Comparison of ENCODE assay signal across 12 cellular contexts in the genomic region with DNA sequence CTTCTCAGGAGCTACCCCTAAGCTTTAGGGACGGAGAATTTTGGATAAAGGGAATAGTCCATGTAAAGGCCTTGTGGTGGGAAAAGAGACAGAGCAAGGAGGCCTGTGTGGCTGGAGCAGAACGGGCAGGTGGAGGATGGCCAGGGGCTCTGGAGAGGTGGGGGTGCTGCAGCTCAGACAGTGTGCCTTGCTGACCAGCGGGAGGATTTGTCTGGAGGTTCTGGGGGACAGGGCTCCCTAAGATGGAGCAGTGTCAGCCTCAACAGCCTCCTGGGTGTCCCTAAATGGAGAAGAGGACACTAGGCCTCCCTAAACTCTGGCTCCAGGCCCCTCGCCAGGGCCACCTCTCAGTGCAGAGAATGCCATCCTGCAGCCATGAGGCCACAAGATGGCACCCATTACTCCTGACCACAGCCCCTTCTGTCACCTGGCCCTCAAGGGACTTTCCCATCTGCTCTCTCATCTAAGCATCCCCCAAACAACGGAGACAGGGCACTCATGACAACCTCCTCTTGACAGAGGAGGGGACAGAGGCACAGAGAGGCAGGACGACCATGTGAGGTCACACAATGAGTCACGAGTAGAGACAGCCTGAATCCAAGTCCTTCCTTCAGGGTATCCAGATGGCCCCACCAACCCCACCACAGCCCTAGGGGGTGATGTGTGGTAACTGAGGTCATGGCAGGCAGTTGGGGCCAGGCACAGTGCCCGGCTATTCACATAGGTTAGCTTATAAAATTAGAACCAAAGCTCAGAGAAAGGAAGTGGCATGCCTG.
DNase-seq lines count a peak whose midpoint lies in the region; ATAC-seq and TF ChIP-seq lines count a peak whose summit lies in the region.
"Had no signal": no experiment of that assay in that cellular context is flagged by ENCODE, and none has a peak within 500 bp of the region (broad histone marks: within the 10 kb centered on the region; RNA-seq: fewer than 3 reads in every experiment).

No MANE protein-coding gene starts in this region.

- H3K4me3 ChIP-seq in Loucy (ENCODE audit: low read length, poor library complexity, severe bottlenecking): no peak overlapping the region
- H3K4me3 ChIP-seq: ascending aorta had no signal

- H3K79me2 ChIP-seq in Loucy (ENCODE audit: insufficient read depth, low read length): no peaks in the 10 kb centered on the region

- H3K27me3 ChIP-seq in Loucy (ENCODE audit: insufficient read depth, low read length, poor library complexity, severe bottlenecking): no peaks in the 10 kb centered on the region
- H3K27me3 ChIP-seq: ascending aorta had no signal

- ATAC-seq in activated naive CD8-positive, alpha-beta T cell treated with anti-CD3 and anti-CD28 coated beads, Interleukin-2, amount 50 U/mL, for 24 hours: peak; percentile 56
- ATAC-seq in omental fat pad (ENCODE audit: low FRiP score): no peak
- ATAC-seq in GM21360 (IDR thresholded peaks at IDR 0.05; ENCODE audit: unreplicated experiment): no peak
- ATAC-seq: right cardiac atrium had no signal

- peak overlapping the region; percentile 71 for H3K27ac Mint-ChIP-seq in activated naive CD8-positive, alpha-beta T cell treated with anti-CD3 and anti-CD28 coated beads, Interleukin-2, amount 50 U/mL, for 24 hours

- H2AFZ ChIP-seq in Loucy (ENCODE audit: low read length): no peak overlapping the region

- peaks cover 4% of the 10 kb centered on the region; the same call in 1 of the 2 replicates for H3F3A ChIP-seq in Loucy (ENCODE audit: low read depth)

- no peaks in the 10 kb centered on the region for H3K9me2 ChIP-seq in Loucy (replicated peaks; ENCODE audit: low read depth, low read length)

- H3K36me3 Mint-ChIP-seq in activated naive CD8-positive, alpha-beta T cell treated with anti-CD3 and anti-CD28 coated beads, Interleukin-2, amount 50 U/mL, for 24 hours (ENCODE audit: low read depth): no peaks in the 10 kb centered on the region

- TF ChIP-seq CTCF in Loucy (conservative IDR thresholded peaks at IDR 0.05; ENCODE audit: low read length): peak; percentile 45
- TF ChIP-seq CTCF in omental fat pad (IDR thresholded peaks at IDR 0.05): no peak

- no peaks in the 10 kb centered on the region for H3K36me3 ChIP-seq in Loucy (ENCODE audit: insufficient read depth, low read length)
- H3K36me3 ChIP-seq: ascending aorta had no signal

- peaks cover 43% of the 10 kb centered on the region for H3K4me1 ChIP-seq in Loucy (ENCODE audit: insufficient read depth, low read length, poor library complexity, severe bottlenecking)
- H3K4me1 ChIP-seq: ascending aorta had no signal

- no peaks in the 10 kb centered on the region for H3K9me3 Mint-ChIP-seq in activated naive CD8-positive, alpha-beta T cell treated with anti-CD3 and anti-CD28 coated beads, Interleukin-2, amount 50 U/mL, for 24 hours

- H3K4me1 Mint-ChIP-seq in activated naive CD8-positive, alpha-beta T cell treated with anti-CD3 and anti-CD28 coated beads, Interleukin-2, amount 50 U/mL, for 24 hours: peaks cover 15% of the 10 kb centered on the region

- H3K4me2 ChIP-seq in Loucy (ENCODE audit: low read depth, low read length, poor library complexity, severe bottlenecking): peak overlapping the region; percentile 24

- H3K9me3 ChIP-seq in Loucy (ENCODE audit: insufficient read depth, low read depth, low read length): no peaks in the 10 kb centered on the region
- H3K9me3 ChIP-seq: ascending aorta had no signal

- peaks cover 5% of the 10 kb centered on the region for H3K27me3 Mint-ChIP-seq in activated naive CD8-positive, alpha-beta T cell treated with anti-CD3 and anti-CD28 coated beads, Interleukin-2, amount 50 U/mL, for 24 hours

- H3K9ac ChIP-seq in Loucy (ENCODE audit: low read depth, low read length, poor library complexity, severe bottlenecking): peak overlapping the region; percentile 15

- DNase-seq in NCI-H2171 treated with DMSO at 0.1 percent for 48 hours (lab: John Stamatoyannopoulos, UW) (peak; percentile 62), NCI-H2171 (lab: John Stamatoyannopoulos, UW) (no peak), omental fat pad (ENCODE audit: low spot score) (peak; percentile 10), HUDEP-2 (lab: John Stamatoyannopoulos, UW; ENCODE audit: unreplicated experiment in 76 of 76) (no peak), NCI-H1105 (lab: John Stamatoyannopoulos, UW) (no peak)
- no peak for DNase-seq in activated naive CD8-positive, alpha-beta T cell treated with anti-CD3 and anti-CD28 coated beads, Interleukin-2, amount 50 U/mL, for 24 hours
- DNase-seq: activated CD4-positive, CD25-positive, alpha-beta regulatory T cell; DMS79 treated with DMSO at 0.1 percent for 48 hours had no signal

- H4K20me1 ChIP-seq in Loucy (ENCODE audit: insufficient read depth, low read length, poor library complexity, severe bottlenecking): no peaks in the 10 kb centered on the region

- H3K4me3 Mint-ChIP-seq in activated naive CD8-positive, alpha-beta T cell treated with anti-CD3 and anti-CD28 coated beads, Interleukin-2, amount 50 U/mL, for 24 hours: no peak overlapping the region

Comparison
In these comparisons a context has a peak if more than half of its experiments do, and no peak if none do; other contexts are left out.
1. DNase-seq: peak in NCI-H2171 treated with DMSO at 0.1 percent for 48 hours (single experiment) and omental fat pad (single experiment); none in NCI-H2171 (single experiment), activated naive CD8-positive, alpha-beta T cell treated with anti-CD3 and anti-CD28 coated beads, Interleukin-2, amount 50 U/mL, for 24 hours (single experiment), HUDEP-2 (0 of 76) and NCI-H1105 (single experiment).